ENCODE assay signal across 9 cellular contexts in genomic region chr16:53743149-53743566, GRCh38. TPM values are rescaled to one million over a fixed set of nuclear protein-coding genes. Genes with fewer than 3 reads are reported as not detected.
DNase-seq lines count a peak whose midpoint lies in the region; ATAC-seq and TF ChIP-seq lines count a peak whose summit lies in the region.
"Had no signal": no experiment of that assay in that cellular context is flagged by ENCODE, and none has a peak within 500 bp of the region (broad histone marks: within the 10 kb centered on the region; RNA-seq: fewer than 3 reads in every experiment).

No MANE protein-coding gene starts in this region.

- CTCF ChIA-PET in HCT116 (lab: Charles Lee) = interaction anchor here (0.7 to 2.8 kb wide), 14 partner anchors 12 to 193 kb away, joined by 3 to 24 read pairs (median 4); partner anchors contain the start of genes FTO and RPGRIP1L

- POLR2A ChIA-PET in HCT116 (lab: Charles Lee) = no interaction called here

- peaks cover 32% of the 10 kb centered on the region for H3K4me1 Mint-ChIP-seq in T-helper 17 cell
- peaks cover 27% of the 10 kb centered on the region for H3K4me1 Mint-ChIP-seq in T-helper 2 cell treated with Interferon-gamma antibody and Interleukin-4, amounts not matched to agents 5 μg/mL and 100 μg/mL, for 36 hours (ENCODE audit: low read depth)

- H3K27ac ChIP-seq in HCT116 (ENCODE audit: low read depth, low read length) = no peak overlapping the region
- H3K27ac ChIP-seq in upper lobe of right lung = no peak overlapping the region
- H3K27ac ChIP-seq: SJSA1 had no signal

- intact Hi-C loops in HCT116 (cut with micrococcal nuclease) = no loop called here
- intact Hi-C loops in left ventricle myocardium superior (cut with micrococcal nuclease) = no loop called here
- intact Hi-C loops in upper lobe of right lung (cut with DNase I) = no loop called here

- no peaks in the 10 kb centered on the region for H3K27me3 Mint-ChIP-seq in T-helper 17 cell
- H3K27me3 Mint-ChIP-seq in T-helper 2 cell treated with Interferon-gamma antibody and Interleukin-4, amounts not matched to agents 5 μg/mL and 100 μg/mL, for 36 hours (ENCODE audit: low read depth) = no peaks in the 10 kb centered on the region

- DNase-seq in D341Med (ENCODE audit: low spot score) = peak; percentile 38
- peak; percentile 55 for DNase-seq in HCT116 (ENCODE audit: low read depth, low spot score)
- DNase-seq in T-helper 17 cell = no peak
- DNase-seq in left ventricle myocardium superior = no peak
- no peak for DNase-seq in upper lobe of right lung
- DNase-seq in T-helper 2 cell treated with Interferon-gamma antibody and Interleukin-4, amounts not matched to agents 5 μg/mL and 100 μg/mL, for 36 hours (ENCODE audit: low spot score) = no peak
- no peak for DNase-seq in AG08395 (ENCODE audit: low spot score)

- H3K4me3 Mint-ChIP-seq in T-helper 17 cell = no peak overlapping the region
- no peak overlapping the region for H3K4me3 Mint-ChIP-seq in T-helper 2 cell treated with Interferon-gamma antibody and Interleukin-4, amounts not matched to agents 5 μg/mL and 100 μg/mL, for 36 hours

- peak; percentile 45 for TF ChIP-seq RAD21 in HCT116 (IDR thresholded peaks at IDR 0.05; ENCODE audit: low read depth)

- BruUV-seq in HCT116 (replicated peaks; lab: Mats Ljungman, UMichigan) = no TSS peak

- H3K4me1 ChIP-seq in HCT116 (ENCODE audit: control insufficient read depth in 1 of 2, insufficient read depth in 2 of 2, low read length in 2 of 2) (peaks cover 26 to 28% of the 10 kb centered on the region in 2 experiments), upper lobe of right lung (peaks cover 7% of the 10 kb centered on the region)

- H3K4me2 ChIP-seq in HCT116 (ENCODE audit: low read length) = no peak overlapping the region

- peaks cover 38% of the 10 kb centered on the region for H3K79me2 ChIP-seq in HCT116 (ENCODE audit: insufficient read depth, low read length)

- no peak overlapping the region for H3K9ac ChIP-seq in HCT116 (ENCODE audit: low read length)

- H4K20me1 ChIP-seq in HCT116 (ENCODE audit: insufficient read depth) = no peaks in the 10 kb centered on the region

- no peak overlapping the region for H2AFZ ChIP-seq in HCT116 (ENCODE audit: low read depth, low read length, poor library complexity, severe bottlenecking)

- H3K36me3 ChIP-seq in HCT116 (ENCODE audit: control insufficient read depth in 1 of 2, insufficient read depth in 2 of 2, low read length in 2 of 2) (no peaks in the 10 kb centered on the region), upper lobe of right lung (no peaks in the 10 kb centered on the region)
- H3K36me3 ChIP-seq: SJSA1 had no signal

- no peak for TF ChIP-seq POLR2A in HCT116 (IDR thresholded peaks at IDR 0.05; ENCODE audit: borderline replicate concordance, extremely low read depth, insufficient read depth, insufficient read length)

- RAD21 ChIA-PET in HCT116 (lab: Charles Lee; ENCODE audit: low non-redundant PET in 1 of 2, low total read pairs in 2 of 2, uncharacterized antibody in 2 of 2, unreplicated experiment in 2 of 2) = no interaction called here

- ATAC-seq in HCT116 = peak; percentile 81
- peak; percentile 44 for ATAC-seq in T-helper 17 cell
- peak; percentile 51 for ATAC-seq in left ventricle myocardium superior
- ATAC-seq in upper lobe of right lung = peak; percentile 62
- ATAC-seq in GM21360 (IDR thresholded peaks at IDR 0.05; ENCODE audit: unreplicated experiment) = no peak

- TF ChIP-seq CTCF in HCT116 (IDR thresholded peaks at IDR 0.05 in 2 of 3, conservative IDR thresholded peaks at IDR 0.05 in 1 of 3; ENCODE audit: borderline replicate concordance in 1 of 3, insufficient read depth in 1 of 3, low read depth in 2 of 3, low read length in 2 of 3) = peak; percentile 31 to 83 (median 80); a peak in 4 of 6 replicates
- TF ChIP-seq CTCF in upper lobe of right lung (IDR thresholded peaks at IDR 0.05) = peak; percentile 59

- H3K27me3 ChIP-seq in HCT116 (ENCODE audit: insufficient read depth, low read length) = no peaks in the 10 kb centered on the region
- no peaks in the 10 kb centered on the region for H3K27me3 ChIP-seq in upper lobe of right lung
- H3K27me3 ChIP-seq: SJSA1 had no signal

- H3K27ac Mint-ChIP-seq in T-helper 17 cell = no peak overlapping the region
- no peak overlapping the region for H3K27ac Mint-ChIP-seq in T-helper 2 cell treated with Interferon-gamma antibody and Interleukin-4, amounts not matched to agents 5 μg/mL and 100 μg/mL, for 36 hours

- no peaks in the 10 kb centered on the region for H3K9me2 ChIP-seq in HCT116 (ENCODE audit: insufficient read depth)

- H3K36me3 Mint-ChIP-seq in T-helper 17 cell (ENCODE audit: low read depth) = peaks cover 3% of the 10 kb centered on the region
- H3K36me3 Mint-ChIP-seq in T-helper 2 cell treated with Interferon-gamma antibody and Interleukin-4, amounts not matched to agents 5 μg/mL and 100 μg/mL, for 36 hours (ENCODE audit: low read depth) = peaks cover 1% of the 10 kb centered on the region

- H3K9me3 Mint-ChIP-seq in T-helper 2 cell treated with Interferon-gamma antibody and Interleukin-4, amounts not matched to agents 5 μg/mL and 100 μg/mL, for 36 hours = peaks cover 9% of the 10 kb centered on the region

- H3K4me3 ChIP-seq in HCT116 (replicated peaks in 1 of 2; ENCODE audit: low read depth in 1 of 2, low read length in 2 of 2) (no peak overlapping the region), upper lobe of right lung (no peak overlapping the region)
- H3K4me3 ChIP-seq: SJSA1 had no signal

- H3K9me3 ChIP-seq in HCT116 (ENCODE audit: control insufficient read depth in 1 of 2, insufficient read depth in 1 of 2, low read depth in 1 of 2, low read length in 2 of 2) = peaks cover 0 to 5% of the 10 kb centered on the region in 2 experiments; a peak in 2 of 4 replicates
- H3K9me3 ChIP-seq in T-helper 17 cell (ENCODE audit: control insufficient read depth, low read length, poor library complexity, severe bottlenecking) = no peaks in the 10 kb centered on the region
- no peaks in the 10 kb centered on the region for H3K9me3 ChIP-seq in upper lobe of right lung
- H3K9me3 ChIP-seq: SJSA1 had no signal

TF ChIP-seq in HCT116, 20 proteins besides CTCF, POLR2A, EP300 and RAD21:
- TF ChIP-seq CBX3 (IDR thresholded peaks at IDR 0.05; ENCODE audit: low read depth) = peak; percentile 90
- TF ChIP-seq REST (IDR thresholded peaks at IDR 0.05; ENCODE audit: low read depth) = no peak
TF ChIP-seq in HCT116: peak in this region for 1.

RNA-seq across cellular contexts. Expression of gene FTO, which starts 39.2 kb away (rescaled TPM):
- total RNA-seq in HCT116 (2021; ENCODE audit: unreplicated experiment) (55.2 TPM), T-helper 17 cell (10 to 100 TPM; 53.0 to 53.3 TPM), left ventricle myocardium superior (71.8 TPM), upper lobe of right lung (75.6 TPM)
- 22.2 and 26.8 TPM in 2 replicates for polyA plus RNA-seq in HCT116 (2012)

RNA-seq across cellular contexts. Expression of gene RPGRIP1L, which starts 39.5 kb away (rescaled TPM):
- total RNA-seq in HCT116 (2021; ENCODE audit: unreplicated experiment) (10.3 TPM), T-helper 17 cell (1 to 10 TPM; 2.1 to 4.1 TPM), left ventricle myocardium superior (1.7 TPM), upper lobe of right lung (3.5 TPM)
- 1.8 and 3.0 TPM in 2 replicates for polyA plus RNA-seq in HCT116 (2012)

Comparison
In these comparisons a context has a peak if more than half of its experiments do, and no peak if none do; other contexts are left out.
1. DNase-seq: peak in D341Med (single experiment) and HCT116 (single experiment); none in T-helper 17 cell (0 of 3), left ventricle myocardium superior (single experiment), upper lobe of right lung (single experiment), T-helper 2 cell treated with Interferon-gamma antibody and Interleukin-4, amounts not matched to agents 5 μg/mL and 100 μg/mL, for 36 hours (single experiment) and AG08395 (single experiment).